8 cellular contexts compared by ENCODE assay signal in the genomic region with DNA sequence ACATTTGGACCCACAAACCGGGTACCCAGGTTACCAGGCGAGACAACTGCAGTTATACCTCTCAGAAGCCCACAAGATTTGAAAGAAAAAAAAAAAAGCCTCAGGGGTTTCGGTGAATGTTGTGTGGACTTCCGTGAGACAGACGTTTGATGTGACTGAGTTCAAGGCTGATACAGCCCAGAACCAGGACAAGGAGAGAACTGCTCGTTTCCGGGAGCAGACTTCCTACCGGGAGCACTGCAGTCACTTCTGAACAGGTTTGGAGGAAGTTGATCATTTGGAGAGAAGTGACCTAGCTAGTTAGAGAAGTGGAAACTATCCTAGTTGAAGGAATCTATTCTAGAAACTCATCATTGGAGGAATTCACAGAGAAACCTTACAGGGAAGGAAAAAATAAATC. TPM values are rescaled to one million over a fixed set of nuclear protein-coding genes. Genes with fewer than 3 reads are reported as not detected.
DNase-seq lines count a peak whose midpoint lies in the region; ATAC-seq and TF ChIP-seq lines count a peak whose summit lies in the region.

No MANE protein-coding gene starts in this region.

- TF ChIP-seq CTCF in BE2C (IDR thresholded peaks at IDR 0.05; ENCODE audit: low read depth, low read length) = no peak
- no peak for TF ChIP-seq CTCF in breast epithelium (IDR thresholded peaks at IDR 0.05)
- TF ChIP-seq CTCF in natural killer cell (IDR thresholded peaks at IDR 0.05) = no peak

- intact Hi-C loops in breast epithelium (cut with DNase I; ENCODE audit: low total_unique reads) = no loop called here
- intact Hi-C loops in natural killer cell (cut with micrococcal nuclease) = loop anchor here (5.0 kb wide), 1 partner anchor 49 kb away; the partner anchor contains the start of gene CMTM3

- H3K27ac Mint-ChIP-seq in natural killer cell = peak overlapping the region; percentile 96 to 97

- peak overlapping the region; percentile 89 for H3K4me3 Mint-ChIP-seq in natural killer cell

- H3K4me1 Mint-ChIP-seq in natural killer cell = peaks cover 77% of the 10 kb centered on the region in 2 donors

- TF ChIP-seq POLR2A in breast epithelium (IDR thresholded peaks at IDR 0.05) = no peak

- H3K36me3 ChIP-seq in BE2C = no peaks in the 10 kb centered on the region
- no peaks in the 10 kb centered on the region for H3K36me3 ChIP-seq in breast epithelium

- ATAC-seq in natural killer cell (no peak), HG03378 (IDR thresholded peaks at IDR 0.05; ENCODE audit: unreplicated experiment) (no peak), HG03521 (IDR thresholded peaks at IDR 0.05; ENCODE audit: unreplicated experiment) (no peak)

- H3K9me3 ChIP-seq in BE2C (no peaks in the 10 kb centered on the region), breast epithelium (no peaks in the 10 kb centered on the region)

- no peaks in the 10 kb centered on the region for H3K9me3 Mint-ChIP-seq in natural killer cell

- peaks cover 0 to 2% of the 10 kb centered on the region in 2 donors for H3K27me3 Mint-ChIP-seq in natural killer cell (ENCODE audit: low read depth in 2 of 2)

- H3K36me3 Mint-ChIP-seq in natural killer cell = no peaks in the 10 kb centered on the region

- no peak for DNase-seq in BE2C
- DNase-seq in LoVo (ENCODE audit: low spot score) = peak; percentile 24
- no peak for DNase-seq in breast epithelium (ENCODE audit: low spot score in 2 of 2)
- no peak for DNase-seq in natural killer cell
- no peak for DNase-seq in superior temporal gyrus (ENCODE audit: extremely low spot score)
- DNase-seq in NCI-H1436 treated with DMSO at 0.1 percent for 48 hours (lab: John Stamatoyannopoulos, UW) = no peak

- peak overlapping the region in 1 of 2 donors; percentile 95 for H3K27ac ChIP-seq in breast epithelium

- H3K4me3 ChIP-seq in BE2C (ENCODE audit: low read depth, low read length) = peak overlapping the region; percentile 60
- peak overlapping the region; percentile 65 to 75 (median 72) for H3K4me3 ChIP-seq in breast epithelium

- H3K4me1 ChIP-seq in BE2C (no peaks in the 10 kb centered on the region; the same call in 1 of the 2 replicates), breast epithelium (no peaks in the 10 kb centered on the region)

- no peaks in the 10 kb centered on the region for H3K27me3 ChIP-seq in BE2C
- no peaks in the 10 kb centered on the region for H3K27me3 ChIP-seq in breast epithelium

RNA-seq across cellular contexts. Expression of gene CKLF, which starts 0.8 kb away (rescaled TPM):
- 24.1 TPM for polyA plus RNA-seq in BE2C (2012; ENCODE audit: insufficient read depth, insufficient read length, low read depth)
- total RNA-seq in breast epithelium (10 to 100 TPM; 36.6 to 62.6 (median 44.9) TPM), natural killer cell (10 to 100 TPM; 48.0 to 69.7 (median 54.6) TPM)

RNA-seq across cellular contexts. Expression of gene TK2, which starts 3.3 kb away (rescaled TPM):
- 13.7 TPM for polyA plus RNA-seq in BE2C (2012; ENCODE audit: insufficient read depth, insufficient read length, low read depth)
- 10 to 100 TPM; 33.1 to 98.4 (median 40.4) TPM for total RNA-seq in breast epithelium
- 10 to 100 TPM; 18.8 to 25.8 (median 25.1) TPM for total RNA-seq in natural killer cell

RNA-seq across cellular contexts. Expression of gene CMTM1, which starts 13.0 kb away (rescaled TPM):
- 9.5 TPM for polyA plus RNA-seq in BE2C (2012; ENCODE audit: insufficient read depth, insufficient read length, low read depth)
- 1 to 10 TPM; 1.6 to 2.9 (median 1.9) TPM for total RNA-seq in breast epithelium
- total RNA-seq in natural killer cell = 1 to 10 TPM; 4.4 to 8.5 (median 7.8) TPM

RNA-seq across cellular contexts. Expression of gene CMTM2, which starts 26.0 kb away (rescaled TPM):
- not detected for polyA plus RNA-seq in BE2C (2012; ENCODE audit: insufficient read depth, insufficient read length, low read depth)
- total RNA-seq in breast epithelium = not detected
- total RNA-seq in natural killer cell = 1 to 10 TPM in 1 of 3 donors, under 1 TPM in 2; 0.61 to 1.6 (median 0.82) TPM

RNA-seq across cellular contexts. Expression of gene CMTM3, which starts 51.3 kb away (rescaled TPM):
- 57.2 TPM for polyA plus RNA-seq in BE2C (2012; ENCODE audit: insufficient read depth, insufficient read length, low read depth)
- total RNA-seq in breast epithelium = 10 to 100 TPM; 19.5 to 54.9 (median 25.2) TPM
- 10 to 100 TPM; 68.2 to 86.4 (median 85.0) TPM for total RNA-seq in natural killer cell
